20 cellular contexts compared by ENCODE assay signal in the genomic region with DNA sequence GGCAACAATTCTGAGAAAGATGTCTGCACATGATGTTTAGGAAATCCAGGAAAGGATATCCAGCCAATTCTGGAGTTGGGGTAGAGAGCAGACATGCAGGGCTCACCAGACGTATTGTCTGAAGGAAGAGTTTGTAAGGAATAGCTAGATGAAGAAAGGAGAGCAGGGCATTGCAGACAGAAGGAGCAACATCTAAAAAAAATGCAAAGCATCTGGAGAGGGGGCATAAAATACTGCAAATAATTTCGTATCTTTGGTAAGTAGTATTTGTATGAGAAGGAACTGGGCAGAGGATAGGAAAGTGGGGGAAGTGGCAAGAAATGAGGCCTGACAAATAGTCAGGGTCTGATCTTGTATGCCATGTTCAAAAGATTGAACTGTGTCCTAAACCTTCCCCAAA.
DNase-seq lines count a peak whose midpoint lies in the region; ATAC-seq and TF ChIP-seq lines count a peak whose summit lies in the region.
"Had no signal": no experiment of that assay in that cellular context is flagged by ENCODE, and none has a peak within 500 bp of the region (broad histone marks: within the 10 kb centered on the region; RNA-seq: fewer than 3 reads in every experiment).

No MANE protein-coding gene starts in this region.

- DNase-seq in AG10803 (ENCODE audit: low read depth), result peak; percentile 52
- DNase-seq in GM03348 (ENCODE audit: low spot score), result peak; percentile 13
- DNase-seq in adipocyte (ENCODE audit: low read depth), result peak; percentile 1
- no peak for DNase-seq in Calu3
- no peak for DNase-seq in dorsolateral prefrontal cortex
- DNase-seq in sigmoid colon, result no peak
- DNase-seq: Caco-2; CD4-positive, CD25-positive, alpha-beta regulatory T cell; CD8-positive, alpha-beta T cell; DMS 273 treated with DMSO at 0.1 percent for 48 hours; DMS79; GF-D8; H7; HCEC 1CT had no signal

- no peaks in the 10 kb centered on the region for H3K36me3 Mint-ChIP-seq in Calu3 (ENCODE audit: insufficient read depth, unreplicated experiment)
- H3K36me3 Mint-ChIP-seq: CD4-positive, CD25-positive, alpha-beta regulatory T cell; CD8-positive, alpha-beta T cell had no signal

- no peaks in the 10 kb centered on the region for H3K27me3 Mint-ChIP-seq in Calu3 (ENCODE audit: unreplicated experiment)

- ATAC-seq in esophagus mucosa, result no peak
- ATAC-seq: CD8-positive, alpha-beta T cell had no signal

- no peaks in the 10 kb centered on the region for H3K9me3 Mint-ChIP-seq in Calu3 (ENCODE audit: low read depth, unreplicated experiment)
- H3K9me3 Mint-ChIP-seq: CD4-positive, CD25-positive, alpha-beta regulatory T cell; CD8-positive, alpha-beta T cell had no signal

- intact Hi-C loops in Calu3 (cut with micrococcal nuclease; ENCODE audit: unreplicated experiment) (no loop called here), dorsolateral prefrontal cortex (cut with DNase I) (loop anchor here in 1 of 2 donors (5.0 kb wide), 1 partner anchor 39 kb away; no protein-coding TSS in a partner anchor), sigmoid colon (cut with DNase I) (no loop called here)

- no peak for TF ChIP-seq EP300 in sigmoid colon (IDR thresholded peaks at IDR 0.05)

- H3K27ac ChIP-seq in parathyroid adenoma (no peak overlapping the region), dorsolateral prefrontal cortex (no peak overlapping the region), sigmoid colon (no peak overlapping the region)
- H3K27ac ChIP-seq: 22Rv1, BLaER1, C4-2B had no signal

- TF ChIP-seq CTCF in AG10803 (conservative IDR thresholded peaks at IDR 0.05; ENCODE audit: low read length) (no peak), parathyroid adenoma (IDR thresholded peaks at IDR 0.05) (no peak), Calu3 (IDR thresholded peaks at IDR 0.05; ENCODE audit: unreplicated experiment) (no peak), dorsolateral prefrontal cortex (IDR thresholded peaks at IDR 0.05 in 54 of 56, conservative IDR thresholded peaks at IDR 0.05 in 2 of 56; ENCODE audit: low read depth in 1 of 56, partially characterized antibody in 56 of 56) (no peak), sigmoid colon (IDR thresholded peaks at IDR 0.05) (no peak)

- no peak overlapping the region for H3K4me3 ChIP-seq in AG10803 (ENCODE audit: low read length)
- H3K4me3 ChIP-seq in adipocyte (ENCODE audit: low read length), result no peak overlapping the region
- no peak overlapping the region for H3K4me3 ChIP-seq in parathyroid adenoma (ENCODE audit: low read depth, low read length)
- no peak overlapping the region for H3K4me3 ChIP-seq in dorsolateral prefrontal cortex
- H3K4me3 ChIP-seq in sigmoid colon, result no peak overlapping the region
- H3K4me3 ChIP-seq: BLaER1 had no signal

- H3K27me3 ChIP-seq in adipocyte (replicated peaks; ENCODE audit: control insufficient read depth, insufficient read depth, low read length), result no peaks in the 10 kb centered on the region
- no peaks in the 10 kb centered on the region for H3K27me3 ChIP-seq in parathyroid adenoma (ENCODE audit: control insufficient read depth, insufficient read depth, low read length)
- no peaks in the 10 kb centered on the region for H3K27me3 ChIP-seq in dorsolateral prefrontal cortex
- H3K27me3 ChIP-seq in sigmoid colon, result no peaks in the 10 kb centered on the region
- H3K27me3 ChIP-seq: BLaER1 had no signal

- H2AFZ ChIP-seq in parathyroid adenoma, result peak overlapping the region; percentile 45

- H3K4me1 Mint-ChIP-seq in Calu3 (ENCODE audit: low read depth, unreplicated experiment), result no peaks in the 10 kb centered on the region
- H3K4me1 Mint-ChIP-seq: B cell; CD4-positive, CD25-positive, alpha-beta regulatory T cell had no signal

- H3K36me3 ChIP-seq in adipocyte (ENCODE audit: control insufficient read depth, insufficient read depth, low read length, severe bottlenecking) (no peaks in the 10 kb centered on the region), parathyroid adenoma (ENCODE audit: control insufficient read depth, insufficient read depth, low read length) (no peaks in the 10 kb centered on the region), sigmoid colon (no peaks in the 10 kb centered on the region)
- H3K36me3 ChIP-seq: BLaER1 had no signal

- H3K9me3 ChIP-seq in adipocyte (ENCODE audit: control insufficient read depth, low read length) (no peaks in the 10 kb centered on the region), parathyroid adenoma (ENCODE audit: control insufficient read depth, low read length) (no peaks in the 10 kb centered on the region), sigmoid colon (no peaks in the 10 kb centered on the region)
- H3K9me3 ChIP-seq: BLaER1, Caco-2 had no signal

- TF ChIP-seq POLR2A in sigmoid colon (IDR thresholded peaks at IDR 0.05), result no peak

- CTCF ChIA-PET in Calu3 (lab: Charles Lee), result no interaction called here

- H3K27ac Mint-ChIP-seq in Calu3 (ENCODE audit: unreplicated experiment), result no peak overlapping the region
- H3K27ac Mint-ChIP-seq: B cell; CD4-positive, CD25-positive, alpha-beta regulatory T cell; CD8-positive, alpha-beta T cell had no signal

- no peak overlapping the region for H3K4me3 Mint-ChIP-seq in Calu3 (ENCODE audit: low read depth, unreplicated experiment)
- H3K4me3 Mint-ChIP-seq: B cell; CD4-positive, CD25-positive, alpha-beta regulatory T cell; CD8-positive, alpha-beta T cell had no signal

- no peaks in the 10 kb centered on the region for H3K79me2 ChIP-seq in parathyroid adenoma

- no peak overlapping the region for H3K4me2 ChIP-seq in parathyroid adenoma (ENCODE audit: low read length)
- H3K4me2 ChIP-seq: BLaER1 had no signal

- H3K9ac ChIP-seq in adipocyte (ENCODE audit: low read length) (no peak overlapping the region), parathyroid adenoma (no peak overlapping the region)
- H3K9ac ChIP-seq: BLaER1 had no signal

- 69 to 79% methylated on average over 2 of the region's 2 CpGs for WGBS in sigmoid colon, 2 donors

- H3K4me1 ChIP-seq in adipocyte (ENCODE audit: control insufficient read depth, insufficient read depth, low read length) (peaks cover 11% of the 10 kb centered on the region), parathyroid adenoma (no peaks in the 10 kb centered on the region), sigmoid colon (no peaks in the 10 kb centered on the region)
- H3K4me1 ChIP-seq: Caco-2 had no signal

- BruUV-seq in Calu3 (replicated peaks; lab: Mats Ljungman, UMichigan), result no TSS peak

Comparison
In these comparisons a context has a peak if more than half of its experiments do, and no peak if none do; other contexts are left out.
1. DNase-seq: peak in AG10803 (single experiment), GM03348 (single experiment) and adipocyte (single experiment); none in Calu3 (single experiment), dorsolateral prefrontal cortex (0 of 10) and sigmoid colon (single experiment).